ENCODE assay signal across 23 cellular contexts in genomic region chr3:24388159-24388558, GRCh38.
DNase-seq lines count a peak whose midpoint lies in the region; ATAC-seq, FAIRE-seq and TF ChIP-seq lines count a peak whose summit lies in the region.
"Had no signal": no experiment of that assay in that cellular context is flagged by ENCODE, and none has a peak within 500 bp of the region (broad histone marks: within the 10 kb centered on the region; RNA-seq: fewer than 3 reads in every experiment).

No MANE protein-coding gene starts in this region.

- 92 to 94% methylated on average over 3 of the region's 3 CpGs for WGBS in heart right ventricle, 2 donors

- no peaks in the 10 kb centered on the region for H3K9me3 Mint-ChIP-seq in MCF 10A (ENCODE audit: unreplicated experiment)

- H3K36me3 ChIP-seq in breast epithelium (no peaks in the 10 kb centered on the region), kidney (ENCODE audit: control insufficient read depth in 1 of 2, insufficient read depth in 2 of 2, low read length in 2 of 2) (no peaks in the 10 kb centered on the region), rectal smooth muscle tissue (ENCODE audit: control insufficient read depth, insufficient read depth, low read length) (no peaks in the 10 kb centered on the region), heart right ventricle (no peaks in the 10 kb centered on the region)
- H3K36me3 ChIP-seq: Peyer's patch had no signal

- POLR2A ChIA-PET in MCF 10A (lab: Yijun Ruan, JAX) = interaction anchor here (0.8 to 2.3 kb wide), 2 partner anchors 23 to 65 kb away, joined by 3 to 6 read pairs; no protein-coding TSS in a partner anchor

- H3K27ac ChIP-seq in breast epithelium (peak overlapping the region; percentile 71 to 84), kidney (ENCODE audit: low read depth in 2 of 2, low read length in 2 of 2) (peak overlapping the region; percentile 51 to 74), rectal smooth muscle tissue (ENCODE audit: low read depth, low read length) (peak overlapping the region; percentile 34), heart right ventricle (no peak overlapping the region)
- H3K27ac ChIP-seq: 22Rv1, Peyer's patch had no signal

- H3K4me3 ChIP-seq in breast epithelium (no peak overlapping the region), kidney (ENCODE audit: low read length in 2 of 2) (no peak overlapping the region), rectal smooth muscle tissue (ENCODE audit: low read length) (no peak overlapping the region), heart right ventricle (no peak overlapping the region)
- H3K4me3 ChIP-seq: Peyer's patch had no signal

- intact Hi-C loops in breast epithelium (cut with DNase I; ENCODE audit: low total_unique reads) = loop anchor here (2.0 kb wide), 1 partner anchor 25 kb away; no protein-coding TSS in a partner anchor
- intact Hi-C loops in MCF 10A (cut with micrococcal nuclease) = no loop called here
- intact Hi-C loops in kidney (cut with DNase I) = no loop called here
- intact Hi-C loops in heart right ventricle (cut with DNase I) = loop anchor here in 1 of 10 donors (10.0 kb wide), 1 partner anchor 257 kb away; no protein-coding TSS in a partner anchor

- DNase-seq in breast epithelium (ENCODE audit: low spot score in 2 of 2) (no peak), MCF 10A (ENCODE audit: unreplicated experiment) (no peak), kidney (no peak), HCEC 1CT (no peak), EL (no peak), heart right ventricle (no peak)
- DNase-seq: CD4-positive, CD25-positive, alpha-beta regulatory T cell; COR-L47; DMS 273 treated with DMSO at 0.1 percent for 48 hours; DND-41; GOT3; KBM-7; NCI-H1105 treated with DMSO at 0.1 percent for 48 hours; NCI-H1694 treated with DMSO at 0.1 percent for 48 hours; NCI-H510A; NCI-H748 treated with DMSO at 0.1 percent for 48 hours; NK-92 treated with Interleukin-12 subunit alpha and Interleukin-12 subunit beta, amount 100 ng/mL, for 24 hours; Peyer's patch had no signal

- FAIRE-seq in kidney (lab: Jason Lieb, UNC) = no peak
- FAIRE-seq: G401.6 had no signal

- no TSS peak for BruUV-seq in MCF 10A (replicated peaks; lab: Mats Ljungman, UMichigan)

- no peak for TF ChIP-seq CTCF in breast epithelium (IDR thresholded peaks at IDR 0.05)
- no peak for TF ChIP-seq CTCF in MCF 10A (IDR thresholded peaks at IDR 0.05; ENCODE audit: unreplicated experiment)
- TF ChIP-seq CTCF in kidney (IDR thresholded peaks at IDR 0.05; ENCODE audit: borderline replicate concordance, extremely low read depth, insufficient read depth) = no peak
- TF ChIP-seq CTCF in heart right ventricle (IDR thresholded peaks at IDR 0.05) = no peak

- no peak overlapping the region for H3K4me3 Mint-ChIP-seq in MCF 10A (ENCODE audit: unreplicated experiment)
- H3K4me3 Mint-ChIP-seq: CD4-positive, CD25-positive, alpha-beta regulatory T cell had no signal

- H3K36me3 Mint-ChIP-seq in MCF 10A (ENCODE audit: insufficient read depth, unreplicated experiment) = no peaks in the 10 kb centered on the region
- H3K36me3 Mint-ChIP-seq: CD4-positive, CD25-positive, alpha-beta regulatory T cell had no signal

- CTCF ChIA-PET in MCF 10A (lab: Yijun Ruan, JAX) = interaction anchor here (0.6 to 0.7 kb wide), 2 partner anchors 58 to 80 kb away, joined by 3 to 5 read pairs; no protein-coding TSS in a partner anchor

- TF ChIP-seq POLR2A in breast epithelium (IDR thresholded peaks at IDR 0.05) = no peak

- H3K9ac ChIP-seq in kidney (ENCODE audit: low read length in 2 of 2) (no peak overlapping the region), rectal smooth muscle tissue (ENCODE audit: low read length) (no peak overlapping the region)

- no peaks in the 10 kb centered on the region for H3K4me1 Mint-ChIP-seq in MCF 10A (ENCODE audit: insufficient read depth, unreplicated experiment)
- H3K4me1 Mint-ChIP-seq: CD4-positive, CD25-positive, alpha-beta regulatory T cell had no signal

- no peaks in the 10 kb centered on the region for H3K9me3 ChIP-seq in breast epithelium
- no peaks in the 10 kb centered on the region for H3K9me3 ChIP-seq in kidney (ENCODE audit: control insufficient read depth in 1 of 2, low read length in 2 of 2)
- H3K9me3 ChIP-seq in heart right ventricle = no peaks in the 10 kb centered on the region
- H3K9me3 ChIP-seq: Peyer's patch had no signal

- ATAC-seq in heart right ventricle (no peak), SK-N-SH treated with all-trans-retinoic acid at 6 μM for 48 hours (no peak)
- ATAC-seq: Right ventricle myocardium inferior had no signal

- H3K27me3 Mint-ChIP-seq in MCF 10A (ENCODE audit: insufficient read depth, unreplicated experiment) = no peaks in the 10 kb centered on the region

- H3K4me1 ChIP-seq in breast epithelium (peaks cover 0 to 20% of the 10 kb centered on the region in 2 donors), kidney (ENCODE audit: control insufficient read depth in 1 of 2, insufficient read depth in 1 of 2, low read depth in 1 of 2, low read length in 2 of 2) (peaks cover 16 to 26% of the 10 kb centered on the region in 2 donors), rectal smooth muscle tissue (ENCODE audit: control insufficient read depth, insufficient read depth, low read length) (peaks cover 24% of the 10 kb centered on the region), heart right ventricle (peaks cover 0 to 34% (median 8%) of the 10 kb centered on the region in 9 donors)

- H3K27me3 ChIP-seq in breast epithelium (no peaks in the 10 kb centered on the region), rectal smooth muscle tissue (ENCODE audit: control insufficient read depth, insufficient read depth, low read length) (no peaks in the 10 kb centered on the region), heart right ventricle (no peaks in the 10 kb centered on the region)
- H3K27me3 ChIP-seq: Peyer's patch had no signal

- no peak overlapping the region for H3K27ac Mint-ChIP-seq in MCF 10A (ENCODE audit: low read depth, unreplicated experiment)
- H3K27ac Mint-ChIP-seq: CD4-positive, CD25-positive, alpha-beta regulatory T cell had no signal

TF ChIP-seq in SK-N-SH treated with all-trans-retinoic acid at 6 μM for 48 hours, 23 proteins besides CTCF, POLR2A, EP300 and RAD21 (continues in another document):
- TF ChIP-seq, protein P1, sequence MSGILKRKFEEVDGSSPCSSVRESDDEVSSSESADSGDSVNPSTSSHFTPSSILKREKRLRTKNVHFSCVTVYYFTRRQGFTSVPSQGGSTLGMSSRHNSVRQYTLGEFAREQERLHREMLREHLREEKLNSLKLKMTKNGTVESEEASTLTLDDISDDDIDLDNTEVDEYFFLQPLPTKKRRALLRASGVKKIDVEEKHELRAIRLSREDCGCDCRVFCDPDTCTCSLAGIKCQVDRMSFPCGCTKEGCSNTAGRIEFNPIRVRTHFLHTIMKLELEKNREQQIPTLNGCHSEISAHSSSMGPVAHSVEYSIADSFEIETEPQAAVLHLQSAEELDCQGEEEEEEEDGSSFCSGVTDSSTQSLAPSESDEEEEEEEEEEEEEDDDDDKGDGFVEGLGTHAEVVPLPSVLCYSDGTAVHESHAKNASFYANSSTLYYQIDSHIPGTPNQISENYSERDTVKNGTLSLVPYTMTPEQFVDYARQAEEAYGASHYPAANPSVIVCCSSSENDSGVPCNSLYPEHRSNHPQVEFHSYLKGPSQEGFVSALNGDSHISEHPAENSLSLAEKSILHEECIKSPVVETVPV (CRISPR knock-in tag; IDR thresholded peaks at IDR 0.05) = no peak
- TF ChIP-seq ZNF8 (CRISPR knock-in tag; IDR thresholded peaks at IDR 0.05) (no peak), ARNTL (CRISPR knock-in tag; IDR thresholded peaks at IDR 0.05; ENCODE audit: borderline replicate concordance, low read depth) (no peak), PATZ1 (CRISPR knock-in tag; IDR thresholded peaks at IDR 0.05; ENCODE audit: borderline replicate concordance) (no peak), BACH2 (CRISPR knock-in tag; IDR thresholded peaks at IDR 0.05; ENCODE audit: borderline replicate concordance) (no peak), POU6F1 (CRISPR knock-in tag; IDR thresholded peaks at IDR 0.05; ENCODE audit: borderline replicate concordance, low read depth) (no peak), ZNF565 (CRISPR knock-in tag; conservative IDR thresholded peaks at IDR 0.05; ENCODE audit: low read depth) (no peak)

Comparison
In these comparisons a context has a peak if more than half of its experiments do, and no peak if none do; other contexts are left out.
1. H3K27ac ChIP-seq: peak in breast epithelium (2 of 2), kidney (2 of 2) and rectal smooth muscle tissue (single experiment); none in heart right ventricle (0 of 10).